Comparison of ENCODE assay signal across 8 cellular contexts in genomic region chr2:37877457-37878315, GRCh38. TPM values are rescaled to one million over a fixed set of nuclear protein-coding genes. Genes with fewer than 3 reads are reported as not detected.
A peak's percentile ranks its signal among the peaks of the same experiment; 100 is the strongest.
DNase-seq lines count a peak whose midpoint lies in the region; ATAC-seq, FAIRE-seq and TF ChIP-seq lines count a peak whose summit lies in the region.

No MANE protein-coding gene starts in this region.

- peak; percentile 10 for DNase-seq in activated CD4-positive, CD25-positive, alpha-beta regulatory T cell treated with anti-CD3 and anti-CD28 coated beads, Interleukin-2, amount 50 U/mL, for 16 hours (ENCODE audit: low read depth, low spot score)
- DNase-seq in activated CD4-positive, CD25-positive, alpha-beta regulatory T cell (lab: John Stamatoyannopoulos, UW): no peak
- DNase-seq in HS-5 (ENCODE audit: low read depth) (peak; percentile 49), NOMO-1 treated with dmso at 0.1 percent for 144 hours (lab: John Stamatoyannopoulos, UW; ENCODE audit: unreplicated experiment) (peak; percentile 51), bronchial epithelial cell (ENCODE audit: low read depth) (peak; percentile 65), kidney glomerular epithelial cell (lab: John Stamatoyannopoulos, UW) (peak; percentile 74), thoracic aorta (ENCODE audit: low spot score) (no peak)
- DNase-seq in activated CD4-positive, alpha-beta T cell treated with anti-CD3 and anti-CD28 coated beads, Interleukin-2, amount 50 U/mL, for 48 hours: no peak

- no peaks in the 10 kb centered on the region for H3K9me3 ChIP-seq in thoracic aorta

- H3K4me3 ChIP-seq in bronchial epithelial cell (ENCODE audit: low read depth, low read length): no peak overlapping the region
- no peak overlapping the region for H3K4me3 ChIP-seq in thoracic aorta

- no peak overlapping the region for H3K27ac ChIP-seq in thoracic aorta

- TF ChIP-seq CTCF in bronchial epithelial cell (IDR thresholded peaks at IDR 0.05; ENCODE audit: insufficient read depth, low read length, severe bottlenecking) (peak; percentile 44), thoracic aorta (IDR thresholded peaks at IDR 0.05) (peak; percentile 69)

- ATAC-seq in thoracic aorta (ENCODE audit: insufficient number of reproducible peaks, low FRiP score, low read depth): no peak

- peaks cover 0 to 6% of the 10 kb centered on the region in 2 donors for H3K4me1 ChIP-seq in thoracic aorta (ENCODE audit: control insufficient read depth in 1 of 2, low read depth in 2 of 2)

- H3K36me3 ChIP-seq in bronchial epithelial cell (ENCODE audit: control insufficient read depth, insufficient read depth, low read length): no peaks in the 10 kb centered on the region
- H3K36me3 ChIP-seq in thoracic aorta: no peaks in the 10 kb centered on the region

- FAIRE-seq in bronchial epithelial cell (lab: Jason Lieb, UNC): no peak

- H3K27me3 ChIP-seq in bronchial epithelial cell (ENCODE audit: control insufficient read depth, insufficient read depth, low read length) (no peaks in the 10 kb centered on the region), thoracic aorta (replicated peaks; ENCODE audit: insufficient read depth) (no peaks in the 10 kb centered on the region)

RNA-seq across cellular contexts. Expression of gene RMDN2, which starts 47.4 kb away (rescaled TPM):
- total RNA-seq in bronchial epithelial cell (1.2 and 1.3 TPM in 2 replicates), thoracic aorta (1 to 10 TPM; 3.7 to 7.4 TPM)

Comparison
In these comparisons a context has a peak if more than half of its experiments do, and no peak if none do; other contexts are left out.
1. DNase-seq: peak in activated CD4-positive, CD25-positive, alpha-beta regulatory T cell treated with anti-CD3 and anti-CD28 coated beads, Interleukin-2, amount 50 U/mL, for 16 hours (single experiment), HS-5 (single experiment), NOMO-1 treated with dmso at 0.1 percent for 144 hours (single experiment), bronchial epithelial cell (single experiment) and kidney glomerular epithelial cell (single experiment); none in activated CD4-positive, CD25-positive, alpha-beta regulatory T cell (0 of 4), thoracic aorta (single experiment) and activated CD4-positive, alpha-beta T cell treated with anti-CD3 and anti-CD28 coated beads, Interleukin-2, amount 50 U/mL, for 48 hours (0 of 2).